Comparison of ENCODE assay signal across 2 cellular contexts in the genomic region with DNA sequence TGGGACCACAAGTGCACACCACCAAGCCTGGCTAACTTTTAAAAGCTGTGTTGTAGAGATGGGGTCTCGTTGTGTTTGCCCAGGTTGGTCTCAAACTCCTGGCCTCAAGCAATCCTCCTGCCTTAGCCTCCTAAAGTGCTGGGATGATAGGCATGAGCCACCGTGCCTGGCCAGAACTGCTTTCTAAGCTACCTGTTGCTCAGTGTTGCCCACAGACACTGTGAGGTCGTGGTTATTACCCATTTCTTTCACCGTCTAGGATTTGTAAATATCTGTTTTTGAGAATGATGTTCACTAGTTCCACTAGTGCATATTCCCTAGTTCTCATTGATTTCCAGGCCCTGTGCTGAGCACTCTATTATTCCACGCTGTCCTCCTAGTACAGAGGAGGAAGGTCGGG.
TF ChIP-seq lines count a peak whose summit lies in the region.

No MANE protein-coding gene starts in this region.

TF ChIP-seq in A549, 52 proteins besides CTCF, POLR2A, EP300 and RAD21 (continued from another document):
- TF ChIP-seq HES2 (IDR thresholded peaks at IDR 0.05) (no peak), SREBF2 (IDR thresholded peaks at IDR 0.05) (no peak), CEBPB (IDR thresholded peaks at IDR 0.05) (no peak), BHLHE40 (IDR thresholded peaks at IDR 0.05; ENCODE audit: low read depth, low read length) (no peak), MAZ (IDR thresholded peaks at IDR 0.05; ENCODE audit: borderline replicate concordance, low read depth, low read length) (no peak), NPAS2 (CRISPR knock-in tag; IDR thresholded peaks at IDR 0.05; ENCODE audit: borderline replicate concordance) (no peak), FOXS1 (CRISPR knock-in tag; IDR thresholded peaks at IDR 0.05) (no peak), KDM1A (IDR thresholded peaks at IDR 0.05; ENCODE audit: low read depth) (no peak)
- TF ChIP-seq, protein P1, sequence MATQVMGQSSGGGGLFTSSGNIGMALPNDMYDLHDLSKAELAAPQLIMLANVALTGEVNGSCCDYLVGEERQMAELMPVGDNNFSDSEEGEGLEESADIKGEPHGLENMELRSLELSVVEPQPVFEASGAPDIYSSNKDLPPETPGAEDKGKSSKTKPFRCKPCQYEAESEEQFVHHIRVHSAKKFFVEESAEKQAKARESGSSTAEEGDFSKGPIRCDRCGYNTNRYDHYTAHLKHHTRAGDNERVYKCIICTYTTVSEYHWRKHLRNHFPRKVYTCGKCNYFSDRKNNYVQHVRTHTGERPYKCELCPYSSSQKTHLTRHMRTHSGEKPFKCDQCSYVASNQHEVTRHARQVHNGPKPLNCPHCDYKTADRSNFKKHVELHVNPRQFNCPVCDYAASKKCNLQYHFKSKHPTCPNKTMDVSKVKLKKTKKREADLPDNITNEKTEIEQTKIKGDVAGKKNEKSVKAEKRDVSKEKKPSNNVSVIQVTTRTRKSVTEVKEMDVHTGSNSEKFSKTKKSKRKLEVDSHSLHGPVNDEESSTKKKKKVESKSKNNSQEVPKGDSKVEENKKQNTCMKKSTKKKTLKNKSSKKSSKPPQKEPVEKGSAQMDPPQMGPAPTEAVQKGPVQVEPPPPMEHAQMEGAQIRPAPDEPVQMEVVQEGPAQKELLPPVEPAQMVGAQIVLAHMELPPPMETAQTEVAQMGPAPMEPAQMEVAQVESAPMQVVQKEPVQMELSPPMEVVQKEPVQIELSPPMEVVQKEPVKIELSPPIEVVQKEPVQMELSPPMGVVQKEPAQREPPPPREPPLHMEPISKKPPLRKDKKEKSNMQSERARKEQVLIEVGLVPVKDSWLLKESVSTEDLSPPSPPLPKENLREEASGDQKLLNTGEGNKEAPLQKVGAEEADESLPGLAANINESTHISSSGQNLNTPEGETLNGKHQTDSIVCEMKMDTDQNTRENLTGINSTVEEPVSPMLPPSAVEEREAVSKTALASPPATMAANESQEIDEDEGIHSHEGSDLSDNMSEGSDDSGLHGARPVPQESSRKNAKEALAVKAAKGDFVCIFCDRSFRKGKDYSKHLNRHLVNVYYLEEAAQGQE (IDR thresholded peaks at IDR 0.05), result no peak
- TF ChIP-seq, protein P2, sequence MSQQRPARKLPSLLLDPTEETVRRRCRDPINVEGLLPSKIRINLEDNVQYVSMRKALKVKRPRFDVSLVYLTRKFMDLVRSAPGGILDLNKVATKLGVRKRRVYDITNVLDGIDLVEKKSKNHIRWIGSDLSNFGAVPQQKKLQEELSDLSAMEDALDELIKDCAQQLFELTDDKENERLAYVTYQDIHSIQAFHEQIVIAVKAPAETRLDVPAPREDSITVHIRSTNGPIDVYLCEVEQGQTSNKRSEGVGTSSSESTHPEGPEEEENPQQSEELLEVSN (IDR thresholded peaks at IDR 0.05; ENCODE audit: borderline replicate concordance, low read depth), result no peak
TF ChIP-seq in A549: peak in this region for 0.

TF ChIP-seq in GM23338, 12 proteins besides CTCF, POLR2A, EP300 and RAD21:
- no peak for TF ChIP-seq ZNF462 (CRISPR knock-in tag; IDR thresholded peaks at IDR 0.05)
- TF ChIP-seq, protein P1 (IDR thresholded peaks at IDR 0.05; ENCODE audit: unreplicated experiment), result no peak
- no peak for TF ChIP-seq ETS1 (IDR thresholded peaks at IDR 0.05)
- TF ChIP-seq NANOG (IDR thresholded peaks at IDR 0.05; ENCODE audit: borderline replicate concordance), result no peak
- no peak for TF ChIP-seq STAT1 (IDR thresholded peaks at IDR 0.05; ENCODE audit: unreplicated experiment)
- TF ChIP-seq EZH2phosphoT487 (IDR thresholded peaks at IDR 0.05; ENCODE audit: unreplicated experiment), result no peak
- TF ChIP-seq ZNF114 (CRISPR knock-in tag; IDR thresholded peaks at IDR 0.05), result no peak
- no peak for TF ChIP-seq ZNF331 (CRISPR knock-in tag; IDR thresholded peaks at IDR 0.05; ENCODE audit: low read depth)
- TF ChIP-seq CREB1 (CRISPR knock-in tag; IDR thresholded peaks at IDR 0.05; ENCODE audit: low read depth), result no peak
- no peak for TF ChIP-seq POLR2AphosphoS5 (IDR thresholded peaks at IDR 0.05; ENCODE audit: low read depth)
- TF ChIP-seq EZH2 (IDR thresholded peaks at IDR 0.05; ENCODE audit: low read depth, unreplicated experiment), result no peak
- no peak for TF ChIP-seq JUNB (IDR thresholded peaks at IDR 0.05; ENCODE audit: unreplicated experiment)
